In genomic region chr10:113983552-113983951, GRCh38 we compare ENCODE assay signal across 13 cellular contexts.
DNase-seq lines count a peak whose midpoint lies in the region; ATAC-seq, FAIRE-seq and TF ChIP-seq lines count a peak whose summit lies in the region.
"Had no signal": no experiment of that assay in that cellular context is flagged by ENCODE, and none has a peak within 500 bp of the region (broad histone marks: within the 10 kb centered on the region; RNA-seq: fewer than 3 reads in every experiment).

No MANE protein-coding gene starts in this region.

- H3K27ac ChIP-seq in lower lobe of right lung, result peak overlapping the region; percentile 58

- H3K36me3 Mint-ChIP-seq in activated T-helper 2 cell treated with anti-CD3 and anti-CD28 coated beads, Interferon-gamma antibody, Interleukin-2, Interleukin-4, amounts not matched to agents 10 μg/mL and 5 μg/mL and 100 μg/mL, durations not matched to agents 14 hours and 24 hours and 36 hours (ENCODE audit: low read depth), result peaks cover 5% of the 10 kb centered on the region

- no peaks in the 10 kb centered on the region for H3K36me3 ChIP-seq in lower lobe of right lung
- H3K36me3 ChIP-seq: pancreas had no signal

- intact Hi-C loops in lower lobe of right lung (cut with DNase I), result no loop called here
- intact Hi-C loops in activated T-helper 2 cell treated with anti-CD3 and anti-CD28 coated beads, Interferon-gamma antibody, Interleukin-2, Interleukin-4, amounts not matched to agents 10 μg/mL and 5 μg/mL and 100 μg/mL, durations not matched to agents 14 hours and 24 hours and 36 hours (cut with micrococcal nuclease), result no loop called here

- peak; percentile 78 for FAIRE-seq in GM18507 (lab: Jason Lieb, UNC)
- FAIRE-seq: astrocyte, pancreas had no signal

- peaks cover 54% of the 10 kb centered on the region for H3K27me3 Mint-ChIP-seq in activated T-helper 2 cell treated with anti-CD3 and anti-CD28 coated beads, Interferon-gamma antibody, Interleukin-2, Interleukin-4, amounts not matched to agents 10 μg/mL and 5 μg/mL and 100 μg/mL, durations not matched to agents 14 hours and 24 hours and 36 hours (ENCODE audit: low read depth)

- no peak for TF ChIP-seq CTCF in lower lobe of right lung (IDR thresholded peaks at IDR 0.05)

- peaks cover 19% of the 10 kb centered on the region for H3K4me1 Mint-ChIP-seq in activated T-helper 2 cell treated with anti-CD3 and anti-CD28 coated beads, Interferon-gamma antibody, Interleukin-2, Interleukin-4, amounts not matched to agents 10 μg/mL and 5 μg/mL and 100 μg/mL, durations not matched to agents 14 hours and 24 hours and 36 hours (ENCODE audit: low read depth)
- H3K4me1 Mint-ChIP-seq: endodermal cell had no signal

- H3K27me3 ChIP-seq in lower lobe of right lung (ENCODE audit: low read depth), result no peaks in the 10 kb centered on the region
- H3K27me3 ChIP-seq: pancreas had no signal

- H3K9me3 Mint-ChIP-seq in activated T-helper 2 cell treated with anti-CD3 and anti-CD28 coated beads, Interferon-gamma antibody, Interleukin-2, Interleukin-4, amounts not matched to agents 10 μg/mL and 5 μg/mL and 100 μg/mL, durations not matched to agents 14 hours and 24 hours and 36 hours, result peaks cover 16% of the 10 kb centered on the region
- H3K9me3 Mint-ChIP-seq: CD8-positive, alpha-beta memory T cell; endodermal cell had no signal

- H3K4me3 ChIP-seq in lower lobe of right lung, result no peak overlapping the region
- H3K4me3 ChIP-seq: pancreas had no signal

- peak; percentile 61 for ATAC-seq in GM21423 (IDR thresholded peaks at IDR 0.05; ENCODE audit: unreplicated experiment)
- peak; percentile 49 for ATAC-seq in HG03442 (IDR thresholded peaks at IDR 0.05; ENCODE audit: unreplicated experiment)
- peak in 1 of 2 donors; percentile 5 for ATAC-seq in lower lobe of right lung
- ATAC-seq: Panc1 had no signal

- H3K27ac Mint-ChIP-seq in activated T-helper 2 cell treated with anti-CD3 and anti-CD28 coated beads, Interferon-gamma antibody, Interleukin-2, Interleukin-4, amounts not matched to agents 10 μg/mL and 5 μg/mL and 100 μg/mL, durations not matched to agents 14 hours and 24 hours and 36 hours, result no peak overlapping the region
- H3K27ac Mint-ChIP-seq: endodermal cell had no signal

- H3K4me1 ChIP-seq in lower lobe of right lung, result peaks cover 23% of the 10 kb centered on the region

- DNase-seq in GM18507 (ENCODE audit: extremely low spot score, insufficient read length, low read depth) (no peak), lower lobe of right lung (no peak), NCI-H510A (lab: John Stamatoyannopoulos, UW) (no peak), SW480 (ENCODE audit: low spot score) (no peak), NCI-H1417 (lab: John Stamatoyannopoulos, UW) (no peak)
- no peak for DNase-seq in activated T-helper 2 cell treated with anti-CD3 and anti-CD28 coated beads, Interferon-gamma antibody, Interleukin-2, Interleukin-4, amounts not matched to agents 10 μg/mL and 5 μg/mL and 100 μg/mL, durations not matched to agents 14 hours and 24 hours and 36 hours (ENCODE audit: low spot score)
- DNase-seq: endodermal cell had no signal

- no peaks in the 10 kb centered on the region for H3K9me3 ChIP-seq in lower lobe of right lung
- H3K9me3 ChIP-seq: pancreas had no signal

- no peak overlapping the region for H3K4me3 Mint-ChIP-seq in activated T-helper 2 cell treated with anti-CD3 and anti-CD28 coated beads, Interferon-gamma antibody, Interleukin-2, Interleukin-4, amounts not matched to agents 10 μg/mL and 5 μg/mL and 100 μg/mL, durations not matched to agents 14 hours and 24 hours and 36 hours (ENCODE audit: low read depth)
- H3K4me3 Mint-ChIP-seq: endodermal cell had no signal
